Comparison of ENCODE assay signal across 22 cellular contexts in the genomic region with DNA sequence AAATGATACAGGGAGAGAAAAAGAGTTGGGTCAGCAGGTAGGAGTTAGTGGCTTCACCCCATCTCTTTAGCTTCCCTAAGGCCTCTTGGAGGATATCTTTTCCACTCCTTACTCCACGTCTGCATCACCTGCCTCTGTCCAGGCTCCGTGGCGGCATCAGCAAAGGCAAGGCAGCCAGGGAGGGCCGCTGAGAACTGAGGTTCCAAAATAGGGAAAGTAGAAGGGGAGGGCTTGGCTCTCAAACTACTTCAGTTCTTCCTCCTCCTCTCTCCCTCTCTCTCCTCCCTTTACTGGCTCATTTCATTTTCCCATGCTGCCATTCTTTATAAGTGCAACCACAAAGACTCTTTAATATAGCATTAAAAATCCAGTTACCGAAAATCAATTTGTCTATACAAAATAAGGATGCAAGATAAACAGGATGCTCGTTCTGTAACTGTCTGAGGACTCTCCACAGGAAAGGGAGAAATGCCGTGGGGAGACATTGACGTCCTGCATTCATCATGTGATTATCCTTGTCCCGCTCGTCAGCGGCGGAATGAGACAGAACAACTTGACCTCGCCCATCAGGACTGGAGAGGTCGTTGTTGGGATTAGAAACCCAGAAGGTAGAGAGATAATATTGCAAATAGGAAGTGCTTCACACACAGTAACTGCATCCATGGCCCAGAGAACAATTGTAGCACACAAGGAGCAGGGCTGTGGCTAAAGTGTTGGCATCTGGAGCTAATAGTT. TPM values are rescaled to one million over a fixed set of nuclear protein-coding genes. Genes with fewer than 3 reads are reported as not detected.
"Had no signal": no experiment of that assay in that cellular context is flagged by ENCODE, and none has a peak within 500 bp of the region (broad histone marks: within the 10 kb centered on the region; RNA-seq: fewer than 3 reads in every experiment).

No MANE protein-coding gene starts in this region.

- H3K9ac ChIP-seq: KMS-11 had no signal

- H3K4me3 Mint-ChIP-seq: IgD-negative memory B cell had no signal

- H3K4me2 ChIP-seq: KMS-11 had no signal

- H3K36me3 ChIP-seq: SJCRH30 had no signal

- DNase-seq: Kasumi-1, MV-4-11, NCI-H1048, NCI-H1105, NCI-H1417, NCI-H1436 treated with DMSO at 0.1 percent for 48 hours, NCI-H1694, NCI-H187 treated with DMSO at 0.1 percent for 48 hours, NCI-H2029 treated with DMSO at 0.1 percent for 48 hours, NCI-H2227 treated with DMSO at 0.1 percent for 48 hours, NCI-H524 treated with DMSO at 0.1 percent for 48 hours, NCI-H69, NCI-H774, RPMI8226, SHP77 treated with DMSO at 0.1 percent for 48 hours, SJCRH30 had no signal

- ATAC-seq: K562 had no signal

- H3K27ac Mint-ChIP-seq: IgD-negative memory B cell had no signal

- H3K4me1 Mint-ChIP-seq: IgD-negative memory B cell had no signal

- H3K27ac ChIP-seq: KMS-11, SJCRH30, SK-N-MC had no signal

- H3K4me3 ChIP-seq: K562, SJCRH30, SK-N-MC had no signal

- H3K9me3 ChIP-seq: SJCRH30 had no signal

- H3K4me1 ChIP-seq: SJCRH30 had no signal

- H3K27me3 ChIP-seq: SJCRH30 had no signal

RNA-seq across cellular contexts. Expression of a gene that starts 3.1 kb away (rescaled TPM):
- total RNA-seq: K562, M059J, NCI-H460, SJCRH30 had no signal
- polyA plus RNA-seq: IgD-negative memory B cell, K562 had no signal

RNA-seq across cellular contexts. Expression of a gene that starts 34.7 kb away (rescaled TPM):
- polyA plus RNA-seq: IgD-negative memory B cell had no signal
